In the genomic region with DNA sequence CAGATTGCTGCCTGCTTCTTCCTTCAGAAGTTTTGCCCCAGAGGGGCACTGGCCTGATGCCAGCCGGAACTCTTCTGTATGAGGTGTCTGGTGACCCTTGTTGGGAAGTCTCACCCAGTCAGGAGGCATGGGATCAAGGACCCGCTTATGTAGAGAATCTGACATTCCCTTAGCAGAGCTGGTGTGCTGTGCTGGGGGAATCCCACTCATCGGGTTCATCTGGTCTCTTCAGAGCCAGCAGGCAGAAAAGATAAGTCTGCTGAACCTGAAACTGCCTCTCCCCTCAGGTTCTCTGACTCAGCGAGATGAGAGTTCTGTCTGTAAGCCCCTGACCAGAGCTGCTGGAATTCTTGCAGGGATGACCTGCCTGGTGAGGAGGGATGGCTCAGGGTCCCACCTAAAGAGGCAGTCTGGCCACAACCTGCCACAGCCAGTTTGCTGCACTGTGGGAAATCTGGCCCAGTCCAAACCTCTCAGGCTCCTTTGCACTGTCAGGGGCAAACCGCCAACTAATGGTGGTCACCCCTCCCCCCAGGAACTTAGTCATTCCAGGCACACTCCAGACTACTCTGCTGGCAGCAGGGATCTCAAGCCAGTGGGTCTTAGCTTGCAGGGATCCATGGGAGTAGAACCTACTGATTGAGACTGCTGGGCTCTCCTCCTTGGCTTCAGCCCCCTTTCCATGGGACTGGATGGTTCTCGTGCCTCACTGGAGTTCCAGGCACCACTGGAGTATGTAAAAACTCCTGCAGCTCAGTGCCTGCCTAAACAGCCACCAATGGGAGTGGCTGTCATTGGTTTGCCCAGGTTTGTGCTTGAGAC, we compare ENCODE assay signal across 8 cellular contexts. TPM values are rescaled to one million over a fixed set of nuclear protein-coding genes. Genes with fewer than 3 reads are reported as not detected.
DNase-seq lines count a peak whose midpoint lies in the region; ATAC-seq and TF ChIP-seq lines count a peak whose summit lies in the region.

No MANE protein-coding gene starts in this region.

- H3K9me2 ChIP-seq in HCT116 (ENCODE audit: insufficient read depth), result no peaks in the 10 kb centered on the region

- TF ChIP-seq CTCF in HCT116 (IDR thresholded peaks at IDR 0.05 in 2 of 3, conservative IDR thresholded peaks at IDR 0.05 in 1 of 3; ENCODE audit: borderline replicate concordance in 1 of 3, insufficient read depth in 1 of 3, low read depth in 2 of 3, low read length in 2 of 3) (no peak), OCI-LY3 (IDR thresholded peaks at IDR 0.05; ENCODE audit: low read depth, low read length) (no peak)

- H2AFZ ChIP-seq in HCT116 (ENCODE audit: low read depth, low read length, poor library complexity, severe bottlenecking) (peak overlapping the region; percentile 60), OCI-LY3 (ENCODE audit: low read depth, low read length) (no peak overlapping the region)

- peaks cover 88% of the 10 kb centered on the region for H3K36me3 Mint-ChIP-seq in activated naive CD4-positive, alpha-beta T cell treated with anti-CD3 and anti-CD28 coated beads for 36 hours (ENCODE audit: low read depth)

- no TSS peak for BruUV-seq in HCT116 (replicated peaks; lab: Mats Ljungman, UMichigan)

- CTCF ChIA-PET in HCT116 (lab: Charles Lee), result no interaction called here
- CTCF ChIA-PET in activated naive CD4-positive, alpha-beta T cell treated with anti-CD3 and anti-CD28 coated beads for 36 hours (lab: Charles Lee), result interaction anchor here (1.0 to 1.6 kb wide), 5 partner anchors 10 to 191 kb away, joined by 3 to 6 read pairs (median 3); no protein-coding TSS in a partner anchor

- H4K20me1 ChIP-seq in HCT116 (ENCODE audit: insufficient read depth) (no peaks in the 10 kb centered on the region), OCI-LY3 (ENCODE audit: insufficient read depth, low read length) (no peaks in the 10 kb centered on the region)

- H3K36me3 ChIP-seq in HCT116 (ENCODE audit: control insufficient read depth in 1 of 2, insufficient read depth in 2 of 2, low read length in 2 of 2) (no peaks in the 10 kb centered on the region), OCI-LY3 (replicated peaks; ENCODE audit: low read depth, low read length) (peaks cover 48% of the 10 kb centered on the region)

- H3K27me3 Mint-ChIP-seq in activated naive CD4-positive, alpha-beta T cell treated with anti-CD3 and anti-CD28 coated beads for 36 hours (ENCODE audit: low read depth), result no peaks in the 10 kb centered on the region

- H3K4me1 Mint-ChIP-seq in activated naive CD4-positive, alpha-beta T cell treated with anti-CD3 and anti-CD28 coated beads for 36 hours (ENCODE audit: low read depth), result peaks cover 35% of the 10 kb centered on the region

- POLR2A ChIA-PET in HCT116 (lab: Charles Lee), result no interaction called here

- H3K27me3 ChIP-seq in HCT116 (ENCODE audit: insufficient read depth, low read length) (no peaks in the 10 kb centered on the region), OCI-LY3 (ENCODE audit: low read depth, low read length) (no peaks in the 10 kb centered on the region)

- H3K9me3 ChIP-seq in HCT116 (ENCODE audit: control insufficient read depth in 1 of 2, insufficient read depth in 1 of 2, low read depth in 1 of 2, low read length in 2 of 2) (no peaks in the 10 kb centered on the region), OCI-LY3 (ENCODE audit: insufficient read depth, low read length) (peaks cover 28% of the 10 kb centered on the region)

- TF ChIP-seq RAD21 in HCT116 (IDR thresholded peaks at IDR 0.05; ENCODE audit: low read depth), result no peak

- intact Hi-C loops in HCT116 (cut with micrococcal nuclease), result no loop called here
- intact Hi-C loops in activated naive CD4-positive, alpha-beta T cell treated with anti-CD3 and anti-CD28 coated beads for 36 hours (cut with micrococcal nuclease), result loop anchor here (1.0 to 2.0 kb wide), 2 partner anchors 35 to 63 kb away; no protein-coding TSS in a partner anchor

- peak overlapping the region; percentile 7; the same call in 1 of the 2 replicates for H3K27ac ChIP-seq in HCT116 (ENCODE audit: low read depth, low read length)
- peak overlapping the region; percentile 98 for H3K27ac ChIP-seq in OCI-LY3 (ENCODE audit: low read length)

- H3K27ac Mint-ChIP-seq in activated naive CD4-positive, alpha-beta T cell treated with anti-CD3 and anti-CD28 coated beads for 36 hours, result peak overlapping the region; percentile 97

- H3K4me1 ChIP-seq in HCT116 (ENCODE audit: control insufficient read depth in 1 of 2, insufficient read depth in 2 of 2, low read length in 2 of 2) (peaks cover 13 to 22% of the 10 kb centered on the region in 2 experiments), OCI-LY3 (ENCODE audit: low read length) (peaks cover 66% of the 10 kb centered on the region)

- DNase-seq in ELF-1 (ENCODE audit: low read depth, low spot score) (peak; percentile 91), HCT116 (ENCODE audit: low read depth, low spot score) (peak; percentile 51), hepatic stellate cell (ENCODE audit: low spot score) (peak; percentile 78), SKM-1 treated with dmso at 0.1 percent for 144 hours (lab: John Stamatoyannopoulos, UW; ENCODE audit: unreplicated experiment) (no peak), COLO668 (lab: John Stamatoyannopoulos, UW; ENCODE audit: unreplicated experiment) (no peak)
- peak; percentile 84 for DNase-seq in activated naive CD4-positive, alpha-beta T cell treated with anti-CD3 and anti-CD28 coated beads for 36 hours
- DNase-seq in stimulated activated CD4-positive, alpha-beta T cell treated with anti-CD3 and anti-CD28 coated beads, Interleukin-4, amount 100 ng/mL, for 24 hours, result peak; percentile 69

- H3K79me2 ChIP-seq in HCT116 (ENCODE audit: insufficient read depth, low read length), result no peaks in the 10 kb centered on the region
- H3K79me2 ChIP-seq in OCI-LY3 (ENCODE audit: low read length), result peaks cover 92% of the 10 kb centered on the region

- H3K4me3 Mint-ChIP-seq in activated naive CD4-positive, alpha-beta T cell treated with anti-CD3 and anti-CD28 coated beads for 36 hours, result peak overlapping the region; percentile 90

- H3K9ac ChIP-seq in HCT116 (ENCODE audit: low read length), result peak overlapping the region; percentile 37; the same call in 1 of the 2 replicates
- H3K9ac ChIP-seq in OCI-LY3 (ENCODE audit: low read length), result peak overlapping the region; percentile 75

- RAD21 ChIA-PET in HCT116 (lab: Charles Lee; ENCODE audit: low non-redundant PET in 1 of 2, low total read pairs in 2 of 2, uncharacterized antibody in 2 of 2, unreplicated experiment in 2 of 2), result no interaction called here

- peak; percentile 93 for ATAC-seq in HCT116

- no peaks in the 10 kb centered on the region for H3K9me3 Mint-ChIP-seq in activated naive CD4-positive, alpha-beta T cell treated with anti-CD3 and anti-CD28 coated beads for 36 hours

- no peak for TF ChIP-seq POLR2A in HCT116 (IDR thresholded peaks at IDR 0.05; ENCODE audit: borderline replicate concordance, extremely low read depth, insufficient read depth, insufficient read length)

- H3K4me2 ChIP-seq in HCT116 (ENCODE audit: low read length) (peak overlapping the region; percentile 85), OCI-LY3 (ENCODE audit: low read length) (peak overlapping the region; percentile 82)

- H3K4me3 ChIP-seq in HCT116 (replicated peaks in 1 of 2; ENCODE audit: low read depth in 1 of 2, low read length in 2 of 2), result peak overlapping the region in 1 of 2 experiments; percentile 45; a peak in 2 of 4 replicates
- peak overlapping the region; percentile 58 for H3K4me3 ChIP-seq in OCI-LY3 (ENCODE audit: low read length)

TF ChIP-seq in HCT116, 20 proteins besides CTCF, POLR2A, EP300 and RAD21:
- TF ChIP-seq EZH2 (IDR thresholded peaks at IDR 0.05) (no peak), CBX3 (IDR thresholded peaks at IDR 0.05; ENCODE audit: low read depth) (peak; percentile 66; the same call in 1 of the 2 replicates), ELF1 (IDR thresholded peaks at IDR 0.05; ENCODE audit: borderline replicate concordance, low read depth) (no peak), SRF (IDR thresholded peaks at IDR 0.05; ENCODE audit: low read depth) (no peak), POLR2AphosphoS5 (IDR thresholded peaks at IDR 0.05; ENCODE audit: low read depth, low read length) (0 out of 2 replicates have a peak, but pooled peaks have one; percentile 29), FOSL1 (IDR thresholded peaks at IDR 0.05; ENCODE audit: low read depth) (peak; percentile 55), SP1 (IDR thresholded peaks at IDR 0.05; ENCODE audit: low read depth) (peak; percentile 18; the same call in 1 of the 2 replicates), JUND (IDR thresholded peaks at IDR 0.05) (peak; percentile 52), EZH2phosphoT487 (IDR thresholded peaks at IDR 0.05; ENCODE audit: borderline replicate concordance) (no peak), EGR1 (IDR thresholded peaks at IDR 0.05; ENCODE audit: low read depth) (no peak), ZNF274 (IDR thresholded peaks at IDR 0.05; ENCODE audit: low read depth, low read length) (no peak), YY1 (IDR thresholded peaks at IDR 0.05; ENCODE audit: extremely low read depth, insufficient replicate concordance, low read depth, low read length) (no peak)

RNA-seq across cellular contexts. Expression of a gene that starts 4.1 kb away (rescaled TPM):
- 1.9 TPM for total RNA-seq in HCT116 (2021; ENCODE audit: unreplicated experiment)
- 0.70 and 1.2 TPM in 2 replicates for polyA plus RNA-seq in HCT116 (2012)
- 100 to 1,000 TPM; 176 to 184 TPM for total RNA-seq in activated naive CD4-positive, alpha-beta T cell treated with anti-CD3 and anti-CD28 coated beads for 36 hours

RNA-seq across cellular contexts. Expression of a gene that starts 59.3 kb away (rescaled TPM):
- not detected for total RNA-seq in HCT116 (2021; ENCODE audit: unreplicated experiment)
- not detected in 2 replicates for polyA plus RNA-seq in HCT116 (2012)
- total RNA-seq in activated naive CD4-positive, alpha-beta T cell treated with anti-CD3 and anti-CD28 coated beads for 36 hours, result 1 to 10 TPM; 1.7 to 1.9 TPM

Comparison
In these comparisons a context has a peak if more than half of its experiments do, and no peak if none do; other contexts are left out.
1. DNase-seq: peak in ELF-1 (single experiment), HCT116 (single experiment), activated naive CD4-positive, alpha-beta T cell treated with anti-CD3 and anti-CD28 coated beads for 36 hours (single experiment), hepatic stellate cell (single experiment) and stimulated activated CD4-positive, alpha-beta T cell treated with anti-CD3 and anti-CD28 coated beads, Interleukin-4, amount 100 ng/mL, for 24 hours (single experiment); none in SKM-1 treated with dmso at 0.1 percent for 144 hours (single experiment) and COLO668 (single experiment).
2. RNA of a gene that starts 4.1 kb away (total RNA-seq): 176 to 184 TPM in activated naive CD4-positive, alpha-beta T cell treated with anti-CD3 and anti-CD28 coated beads for 36 hours; 1.9 TPM in HCT116 (single experiment); every median in the first group is over 10 times any median in the second.